ENCODE assay signal across 28 cellular contexts in genomic region chr4:103402198-103402597, GRCh38.
"Had no signal": no experiment of that assay in that cellular context is flagged by ENCODE, and none has a peak within 500 bp of the region (broad histone marks: within the 10 kb centered on the region; RNA-seq: fewer than 3 reads in every experiment).

No MANE protein-coding gene starts in this region.

- H3K4me3 ChIP-seq: pancreas, prostate gland, right lobe of liver, sigmoid colon, skin epidermis, smooth muscle cell, spleen, suprapubic skin, testis, tibial artery, transverse colon, upper lobe of right lung, uterus had no signal

- ATAC-seq: naive thymus-derived CD4-positive, alpha-beta T cell; natural killer cell; pancreas; right cardiac atrium; right lobe of liver; stimulated activated memory B cell treated with anti-CD40 and anti-IgM and Interleukin-4, amounts not matched to agents 10 μg/mL and 1 μg/mL and 100 μg/mL, for 72 hours; stimulated activated naive CD8-positive, alpha-beta T cell treated with anti-CD3 and anti-CD28 coated beads, Interleukin-15, amount 100 ng/mL, for 72 hours; stimulated activated naive CD8-positive, alpha-beta T cell treated with anti-CD3 and anti-CD28 coated beads, Interleukin-15, Interleukin-2, amounts not matched to agents 100 U/mL and 50 U/mL, for 24 hours; upper lobe of right lung had no signal

- DNase-seq: naive thymus-derived CD4-positive, alpha-beta T cell; natural killer cell; nucleus accumbens; pancreas; retina; right cardiac atrium; right lobe of liver; sigmoid colon; spleen; stimulated activated CD4-positive, alpha-beta T cell treated with anti-CD3 and anti-CD28 coated beads, Interleukin-12 subunit alpha, Interleukin-12 subunit beta, amount 100 ng/mL, for 4 hours; stimulated activated CD4-positive, alpha-beta T cell treated with anti-CD3 and anti-CD28 coated beads, Interleukin-1b, Interleukin-23, amount 100 ng/mL, for 48 hours; stimulated activated CD4-positive, alpha-beta T cell treated with anti-CD3 and anti-CD28 coated beads, Interleukin-4, amount 100 ng/mL, for 1 hour; stimulated activated CD4-positive, alpha-beta T cell treated with anti-CD3 and anti-CD28 coated beads, Interleukin-4, amount 100 ng/mL, for 4 hours; stimulated activated CD8-positive, alpha-beta memory T cell treated with anti-CD3 and anti-CD28 coated beads, Interleukin-4, amount 100 ng/mL, for 48 hours; stimulated activated naive CD4-positive, alpha-beta T cell; stimulated activated naive CD8-positive, alpha-beta T cell treated with anti-CD3 and anti-CD28 coated beads, Interleukin-15, amount 100 ng/mL, for 72 hours; stimulated activated naive CD8-positive, alpha-beta T cell treated with anti-CD3 and anti-CD28 coated beads, Interleukin-15, Interleukin-2, amounts not matched to agents 100 U/mL and 50 U/mL, for 24 hours; substantia nigra; testis; tibial artery; transverse colon; upper lobe of right lung; uterus had no signal
